10 cellular contexts compared by ENCODE assay signal in the genomic region with DNA sequence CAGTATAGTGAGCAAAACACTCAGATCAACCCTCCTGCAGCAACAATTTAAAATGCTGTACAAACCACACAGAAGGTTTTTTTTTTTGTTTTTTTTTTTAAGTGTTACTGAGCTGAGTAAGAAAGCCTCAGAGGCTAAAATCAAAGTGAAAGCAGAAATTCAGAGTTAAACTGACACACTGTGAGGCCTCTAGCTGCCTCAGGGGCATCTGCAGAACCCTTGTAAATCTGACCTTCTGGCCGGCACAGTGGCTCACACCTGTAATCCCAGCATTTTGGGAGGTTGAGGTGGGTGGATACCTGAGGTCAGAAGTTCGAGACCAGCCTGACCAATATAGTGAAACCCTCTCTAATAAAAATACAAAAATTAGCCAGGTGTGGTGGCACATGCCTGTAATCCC. TPM values are rescaled to one million over a fixed set of nuclear protein-coding genes. Genes with fewer than 3 reads are reported as not detected.
DNase-seq lines count a peak whose midpoint lies in the region; ATAC-seq lines count a peak whose summit lies in the region.
"Had no signal": no experiment of that assay in that cellular context is flagged by ENCODE, and none has a peak within 500 bp of the region (broad histone marks: within the 10 kb centered on the region; RNA-seq: fewer than 3 reads in every experiment).

No MANE protein-coding gene starts in this region.

- DNase-seq in activated naive CD8-positive, alpha-beta T cell treated with anti-CD3 and anti-CD28 coated beads, Interleukin-2, amount 10 ng/mL, durations not matched to agents 7 days and 5 days, result no peak
- DNase-seq in activated naive CD8-positive, alpha-beta T cell treated with anti-CD3 and anti-CD28 coated beads for 36 hours, result no peak
- DNase-seq in RPMI8226 (peak; percentile 55), aorta (no peak), NCI-H146 treated with DMSO at 0.1 percent for 48 hours (lab: John Stamatoyannopoulos, UW; ENCODE audit: unreplicated experiment) (no peak)
- DNase-seq: GDM1 had no signal

- peaks cover 6% of the 10 kb centered on the region for H3K27me3 Mint-ChIP-seq in activated naive CD8-positive, alpha-beta T cell treated with anti-CD3 and anti-CD28 coated beads, Interleukin-2, amount 10 ng/mL, durations not matched to agents 7 days and 5 days
- no peaks in the 10 kb centered on the region for H3K27me3 Mint-ChIP-seq in activated naive CD8-positive, alpha-beta T cell treated with anti-CD3 and anti-CD28 coated beads for 36 hours
- no peaks in the 10 kb centered on the region for H3K27me3 Mint-ChIP-seq in stimulated activated memory B cell treated with anti-CD40 and anti-IgM and Interleukin-4, amounts not matched to agents 10 μg/mL and 1 μg/mL and 100 μg/mL, for 72 hours

- H3K9me3 ChIP-seq in aorta (ENCODE audit: control insufficient read depth, low read length), result no peaks in the 10 kb centered on the region
- H3K9me3 ChIP-seq: esophagus muscularis mucosa had no signal

- H3K4me1 Mint-ChIP-seq in activated naive CD8-positive, alpha-beta T cell treated with anti-CD3 and anti-CD28 coated beads, Interleukin-2, amount 10 ng/mL, durations not matched to agents 7 days and 5 days, result peaks cover 3% of the 10 kb centered on the region
- peaks cover 3% of the 10 kb centered on the region for H3K4me1 Mint-ChIP-seq in activated naive CD8-positive, alpha-beta T cell treated with anti-CD3 and anti-CD28 coated beads for 36 hours
- no peaks in the 10 kb centered on the region for H3K4me1 Mint-ChIP-seq in stimulated activated memory B cell treated with anti-CD40 and anti-IgM and Interleukin-4, amounts not matched to agents 10 μg/mL and 1 μg/mL and 100 μg/mL, for 72 hours

- no peaks in the 10 kb centered on the region for H3K4me1 ChIP-seq in aorta (ENCODE audit: control insufficient read depth in 1 of 2, insufficient read depth in 2 of 2, low read length in 2 of 2)

- intact Hi-C loops in aorta (cut with DNase I), result no loop called here

- POLR2A ChIA-PET in activated naive CD8-positive, alpha-beta T cell treated with anti-CD3 and anti-CD28 coated beads, Interleukin-2, amount 10 ng/mL, durations not matched to agents 7 days and 5 days (lab: Charles Lee), result no interaction called here

- no peak overlapping the region for H3K4me3 ChIP-seq in aorta (ENCODE audit: low read length in 2 of 2)
- H3K4me3 ChIP-seq: esophagus muscularis mucosa had no signal

- no peaks in the 10 kb centered on the region for H3K27me3 ChIP-seq in aorta (ENCODE audit: control insufficient read depth in 1 of 2, insufficient read depth in 2 of 2, low read length in 1 of 2)
- H3K27me3 ChIP-seq: esophagus muscularis mucosa had no signal

- no peaks in the 10 kb centered on the region for H3K9me3 Mint-ChIP-seq in activated naive CD8-positive, alpha-beta T cell treated with anti-CD3 and anti-CD28 coated beads, Interleukin-2, amount 10 ng/mL, durations not matched to agents 7 days and 5 days
- no peaks in the 10 kb centered on the region for H3K9me3 Mint-ChIP-seq in activated naive CD8-positive, alpha-beta T cell treated with anti-CD3 and anti-CD28 coated beads for 36 hours
- H3K9me3 Mint-ChIP-seq in stimulated activated memory B cell treated with anti-CD40 and anti-IgM and Interleukin-4, amounts not matched to agents 10 μg/mL and 1 μg/mL and 100 μg/mL, for 72 hours, result no peaks in the 10 kb centered on the region

- ATAC-seq in activated naive CD8-positive, alpha-beta T cell treated with anti-CD3 and anti-CD28 coated beads, Interleukin-2, amount 10 ng/mL, durations not matched to agents 7 days and 5 days (ENCODE audit: low read depth), result peak; percentile 86
- peak; percentile 46 for ATAC-seq in HG02588 (IDR thresholded peaks at IDR 0.05; ENCODE audit: unreplicated experiment)
- peak; percentile 75 for ATAC-seq in stimulated activated memory B cell treated with anti-CD40 and anti-IgM and Interleukin-4, amounts not matched to agents 10 μg/mL and 1 μg/mL and 100 μg/mL, for 72 hours
- no peak for ATAC-seq in aorta (ENCODE audit: low FRiP score)
- no peak for ATAC-seq in HG03139 (IDR thresholded peaks at IDR 0.05; ENCODE audit: unreplicated experiment)

- H3K27ac ChIP-seq in aorta (ENCODE audit: low read depth in 1 of 2, low read length in 2 of 2), result no peak overlapping the region
- H3K27ac ChIP-seq: esophagus muscularis mucosa had no signal

- WGBS in aorta, 2 donors, result 87 to 97% methylated on average over 2 of the region's 2 CpGs

- H3K4me3 Mint-ChIP-seq in activated naive CD8-positive, alpha-beta T cell treated with anti-CD3 and anti-CD28 coated beads, Interleukin-2, amount 10 ng/mL, durations not matched to agents 7 days and 5 days, result no peak overlapping the region
- no peak overlapping the region for H3K4me3 Mint-ChIP-seq in activated naive CD8-positive, alpha-beta T cell treated with anti-CD3 and anti-CD28 coated beads for 36 hours
- no peak overlapping the region for H3K4me3 Mint-ChIP-seq in stimulated activated memory B cell treated with anti-CD40 and anti-IgM and Interleukin-4, amounts not matched to agents 10 μg/mL and 1 μg/mL and 100 μg/mL, for 72 hours

- H3K27ac Mint-ChIP-seq in activated naive CD8-positive, alpha-beta T cell treated with anti-CD3 and anti-CD28 coated beads, Interleukin-2, amount 10 ng/mL, durations not matched to agents 7 days and 5 days, result peak overlapping the region; percentile 19
- no peak overlapping the region for H3K27ac Mint-ChIP-seq in activated naive CD8-positive, alpha-beta T cell treated with anti-CD3 and anti-CD28 coated beads for 36 hours
- H3K27ac Mint-ChIP-seq in stimulated activated memory B cell treated with anti-CD40 and anti-IgM and Interleukin-4, amounts not matched to agents 10 μg/mL and 1 μg/mL and 100 μg/mL, for 72 hours, result no peak overlapping the region

- H3K36me3 Mint-ChIP-seq in activated naive CD8-positive, alpha-beta T cell treated with anti-CD3 and anti-CD28 coated beads, Interleukin-2, amount 10 ng/mL, durations not matched to agents 7 days and 5 days, result no peaks in the 10 kb centered on the region
- no peaks in the 10 kb centered on the region for H3K36me3 Mint-ChIP-seq in activated naive CD8-positive, alpha-beta T cell treated with anti-CD3 and anti-CD28 coated beads for 36 hours
- H3K36me3 Mint-ChIP-seq in stimulated activated memory B cell treated with anti-CD40 and anti-IgM and Interleukin-4, amounts not matched to agents 10 μg/mL and 1 μg/mL and 100 μg/mL, for 72 hours, result no peaks in the 10 kb centered on the region

- no peaks in the 10 kb centered on the region for H3K36me3 ChIP-seq in aorta (ENCODE audit: control insufficient read depth in 1 of 2, insufficient read depth in 2 of 2, low read length in 1 of 2)
- H3K36me3 ChIP-seq: esophagus muscularis mucosa had no signal

RNA-seq across cellular contexts. Expression of gene GNA12, which starts 7.4 kb away (rescaled TPM):
- 10 to 100 TPM; 14.5 to 17.4 TPM for total RNA-seq in activated naive CD8-positive, alpha-beta T cell treated with anti-CD3 and anti-CD28 coated beads, Interleukin-2, amount 10 ng/mL, durations not matched to agents 7 days and 5 days
- total RNA-seq in activated naive CD8-positive, alpha-beta T cell treated with anti-CD3 and anti-CD28 coated beads for 36 hours, result 10 to 100 TPM; 15.1 to 17.9 TPM
- 10 to 100 TPM; 53.0 to 56.6 TPM for total RNA-seq in aorta
- polyA plus RNA-seq in aorta, result 10 to 100 TPM; 21.4 to 31.6 TPM

Comparison
In these comparisons a context has a peak if more than half of its experiments do, and no peak if none do; other contexts are left out.
1. ATAC-seq: peak in activated naive CD8-positive, alpha-beta T cell treated with anti-CD3 and anti-CD28 coated beads, Interleukin-2, amount 10 ng/mL, durations not matched to agents 7 days and 5 days (single experiment), HG02588 (single experiment) and stimulated activated memory B cell treated with anti-CD40 and anti-IgM and Interleukin-4, amounts not matched to agents 10 μg/mL and 1 μg/mL and 100 μg/mL, for 72 hours (single experiment); none in aorta (single experiment) and HG03139 (single experiment).